28 cellular contexts compared by ENCODE assay signal in genomic region chr22:45144928-45145327, GRCh38.
"Had no signal": no experiment of that assay in that cellular context is flagged by ENCODE, and none has a peak within 500 bp of the region (broad histone marks: within the 10 kb centered on the region; RNA-seq: fewer than 3 reads in every experiment).

No MANE protein-coding gene starts in this region.

- H3K27me3 ChIP-seq: left lung, neural progenitor cell, pancreas, sigmoid colon, spleen, tibial nerve, uterus had no signal

- H3K4me1 ChIP-seq: left lung, neural progenitor cell, pancreas, prostate gland, sigmoid colon, spleen, tibial nerve, uterus had no signal

- DNase-seq: hypothalamus; immature natural killer cell; kidney; left colon; left lung; mesendoderm; naive B cell; natural killer cell; nephron progenitor cell; pancreas; posterior cingulate gyrus; retina; right cardiac atrium; sigmoid colon; small intestine; spleen; stimulated activated CD4-positive, alpha-beta T cell treated with anti-CD3 and anti-CD28 coated beads, Interleukin-4, amount 100 ng/mL, for 24 hours; stimulated activated naive CD4-positive, alpha-beta T cell; uterus had no signal

- H2AFZ ChIP-seq: neural progenitor cell had no signal

- H3K27ac ChIP-seq: left lung, neural progenitor cell, pancreas, prostate gland, sigmoid colon, spleen, tibial nerve, uterus had no signal

- FAIRE-seq: islet of Langerhans, kidney, pancreas, small intestine had no signal

- H3K4me1 Mint-ChIP-seq: immature natural killer cell; mesothelial cell of epicardium; naive B cell; neural progenitor cell; stimulated activated effector memory CD8-positive, alpha-beta T cell treated with anti-CD3 and anti-CD28 coated beads, Interleukin-12 subunit alpha, Interleukin-12 subunit beta, amount 100 ng/mL, for 72 hours had no signal

- H3K9me3 ChIP-seq: pancreas, prostate gland, uterus had no signal

- H3K4me3 Mint-ChIP-seq: immature natural killer cell; mesothelial cell of epicardium; naive B cell; natural killer cell; nephron progenitor cell; neural progenitor cell; stimulated activated effector memory CD8-positive, alpha-beta T cell treated with anti-CD3 and anti-CD28 coated beads, Interleukin-12 subunit alpha, Interleukin-12 subunit beta, amount 100 ng/mL, for 72 hours; stimulated activated naive CD8-positive, alpha-beta T cell treated with anti-CD3 and anti-CD28 coated beads, Interleukin-15, Interleukin-2, amounts not matched to agents 100 ng/mL and 50 ng/mL, for 24 hours; type B pancreatic cell had no signal

- H3K36me3 Mint-ChIP-seq: natural killer cell; stimulated activated effector memory CD8-positive, alpha-beta T cell treated with anti-CD3 and anti-CD28 coated beads, Interleukin-12 subunit alpha, Interleukin-12 subunit beta, amount 100 ng/mL, for 72 hours had no signal

- ATAC-seq: left colon; left lung; natural killer cell; pancreas; right cardiac atrium; stimulated activated effector memory CD8-positive, alpha-beta T cell treated with anti-CD3 and anti-CD28 coated beads, Interleukin-12 subunit alpha, Interleukin-12 subunit beta, amount 100 ng/mL, for 72 hours had no signal

- H3K36me3 ChIP-seq: left lung, neural progenitor cell, pancreas, prostate gland, sigmoid colon, uterus had no signal

- H3K9ac ChIP-seq: neural progenitor cell had no signal

- H3K27ac Mint-ChIP-seq: immature natural killer cell; mesothelial cell of epicardium; naive B cell; natural killer cell; nephron progenitor cell; neural progenitor cell; stimulated activated effector memory CD8-positive, alpha-beta T cell treated with anti-CD3 and anti-CD28 coated beads, Interleukin-12 subunit alpha, Interleukin-12 subunit beta, amount 100 ng/mL, for 72 hours; stimulated activated naive CD8-positive, alpha-beta T cell treated with anti-CD3 and anti-CD28 coated beads, Interleukin-15, Interleukin-2, amounts not matched to agents 100 ng/mL and 50 ng/mL, for 24 hours; type B pancreatic cell had no signal

- H3K4me3 ChIP-seq: left lung, lung, neural progenitor cell, pancreas, prostate gland, sigmoid colon, spleen, tibial nerve, uterus had no signal

- H3K9me3 Mint-ChIP-seq: immature natural killer cell; natural killer cell; stimulated activated effector memory CD8-positive, alpha-beta T cell treated with anti-CD3 and anti-CD28 coated beads, Interleukin-12 subunit alpha, Interleukin-12 subunit beta, amount 100 ng/mL, for 72 hours had no signal

- H3K27me3 Mint-ChIP-seq: naive B cell; stimulated activated naive CD8-positive, alpha-beta T cell treated with anti-CD3 and anti-CD28 coated beads, Interleukin-15, Interleukin-2, amounts not matched to agents 100 ng/mL and 50 ng/mL, for 24 hours; type B pancreatic cell had no signal

- H3K4me2 ChIP-seq: neural progenitor cell had no signal
